Comparison of ENCODE assay signal across 15 cellular contexts in the genomic region with DNA sequence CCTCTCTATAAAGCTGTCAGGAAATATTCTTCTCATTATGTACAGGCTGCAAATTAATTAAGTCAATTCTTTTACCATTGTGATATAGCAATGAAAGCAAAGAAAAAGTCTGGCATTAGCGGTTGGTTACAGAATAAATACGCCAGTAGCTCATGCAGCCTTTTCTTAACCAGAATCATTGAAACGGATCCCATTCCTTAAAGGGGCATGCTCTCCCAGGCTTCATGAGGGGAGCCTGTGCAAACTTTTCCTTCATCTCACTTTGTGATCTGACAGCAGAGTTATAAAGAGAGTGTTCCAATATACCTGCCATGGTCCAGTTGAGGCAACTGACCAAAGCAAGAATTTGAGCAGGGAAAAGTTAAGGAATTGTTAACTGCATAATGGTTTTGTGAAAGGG.
DNase-seq lines count a peak whose midpoint lies in the region; ATAC-seq and TF ChIP-seq lines count a peak whose summit lies in the region.
"Had no signal": no experiment of that assay in that cellular context is flagged by ENCODE, and none has a peak within 500 bp of the region (broad histone marks: within the 10 kb centered on the region; RNA-seq: fewer than 3 reads in every experiment).

No MANE protein-coding gene starts in this region.

- H3K4me1 Mint-ChIP-seq in mesothelial cell of epicardium = peaks cover 12% of the 10 kb centered on the region

- H3K4me3 Mint-ChIP-seq in mesothelial cell of epicardium = peak overlapping the region; percentile 15

- no peaks in the 10 kb centered on the region for H3K27me3 Mint-ChIP-seq in mesothelial cell of epicardium (ENCODE audit: low read depth)

- peaks cover 6% of the 10 kb centered on the region; the same call in 1 of the 2 replicates for H3K4me1 ChIP-seq in HUES64 (ENCODE audit: insufficient read depth, low read length)
- H3K4me1 ChIP-seq in subcutaneous abdominal adipose tissue (ENCODE audit: control insufficient read depth in 5 of 5, insufficient read depth in 5 of 5, low read length in 5 of 5) = peaks cover 0 to 9% (median 6%) of the 10 kb centered on the region in 5 donors
- H3K4me1 ChIP-seq: BLaER1, gastroesophageal sphincter, SJSA1 had no signal

- DNase-seq in epithelial cell of proximal tubule (ENCODE audit: low read depth) = no peak
- DNase-seq in mesothelial cell of epicardium (ENCODE audit: low spot score in 2 of 2, unreplicated experiment in 2 of 2) = no peak
- no peak for DNase-seq in anterior cingulate cortex (lab: John Stamatoyannopoulos, UW)
- DNase-seq in NCI-H510A treated with DMSO at 0.1 percent for 48 hours (lab: John Stamatoyannopoulos, UW) = no peak
- DNase-seq: GF-D8 had no signal

- H3K27me3 ChIP-seq in HUES64 (ENCODE audit: insufficient read depth, low read length) (no peaks in the 10 kb centered on the region), subcutaneous abdominal adipose tissue (ENCODE audit: control insufficient read depth in 5 of 5, insufficient read depth in 4 of 5, low read length in 5 of 5) (no peaks in the 10 kb centered on the region)
- H3K27me3 ChIP-seq: BLaER1, gastroesophageal sphincter, SJSA1, thyroid gland had no signal

- no peak overlapping the region for H3K27ac Mint-ChIP-seq in mesothelial cell of epicardium

- 81% methylated on average over 3 of the region's 3 CpGs for WGBS in HUES64

- no peak overlapping the region for H3K27ac ChIP-seq in HUES64 (ENCODE audit: low read depth, low read length)
- H3K27ac ChIP-seq in subcutaneous abdominal adipose tissue (ENCODE audit: low read depth, low read length) = no peak overlapping the region
- H3K27ac ChIP-seq: BLaER1, gastroesophageal sphincter, HL-60, SJSA1, thyroid gland had no signal

- H3K36me3 ChIP-seq in HUES64 (ENCODE audit: insufficient read depth, low read length) (no peaks in the 10 kb centered on the region), subcutaneous abdominal adipose tissue (ENCODE audit: control insufficient read depth in 5 of 5, insufficient read depth in 5 of 5, low read length in 5 of 5) (no peaks in the 10 kb centered on the region)
- H3K36me3 ChIP-seq: BLaER1, gastroesophageal sphincter, SJSA1, thyroid gland had no signal

- H3K4me3 ChIP-seq in HUES64 (ENCODE audit: low read length) = peak overlapping the region; percentile 40
- peak overlapping the region; percentile 42 for H3K4me3 ChIP-seq in epithelial cell of proximal tubule (ENCODE audit: low read depth, low read length)
- peak overlapping the region; percentile 43 to 82 (median 58) for H3K4me3 ChIP-seq in subcutaneous abdominal adipose tissue (ENCODE audit: low read depth in 1 of 5, low read length in 5 of 5)
- H3K4me3 ChIP-seq: BLaER1, SJSA1, thyroid gland had no signal

- ATAC-seq in GM18498 (IDR thresholded peaks at IDR 0.05; ENCODE audit: unreplicated experiment) (no peak), HG03469 (IDR thresholded peaks at IDR 0.05; ENCODE audit: unreplicated experiment) (no peak)
- ATAC-seq: activated CD4-positive, CD25-positive, alpha-beta regulatory T cell treated with anti-CD3 and anti-CD28 coated beads, Interleukin-2, amount 50 U/mL, for 24 hours; gastroesophageal sphincter had no signal

- H3K36me3 Mint-ChIP-seq in mesothelial cell of epicardium = no peaks in the 10 kb centered on the region

- 0 out of 2 replicates have a peak overlapping the region, but pooled peaks have one; percentile 45 for H3K9ac ChIP-seq in HUES64 (ENCODE audit: low read depth, low read length)
- H3K9ac ChIP-seq in subcutaneous abdominal adipose tissue (ENCODE audit: low read length in 5 of 5) = peak overlapping the region in 1 of 5 donors; percentile 2
- H3K9ac ChIP-seq: BLaER1 had no signal

- TF ChIP-seq CTCF in epithelial cell of proximal tubule (conservative IDR thresholded peaks at IDR 0.05; ENCODE audit: low read depth, low read length) (no peak), mesothelial cell of epicardium (IDR thresholded peaks at IDR 0.05; ENCODE audit: unreplicated experiment) (no peak)

- no peaks in the 10 kb centered on the region for H3K9me3 Mint-ChIP-seq in mesothelial cell of epicardium

- H3K9me3 ChIP-seq in HUES64 (ENCODE audit: insufficient read depth, low read depth, low read length) (no peaks in the 10 kb centered on the region), subcutaneous abdominal adipose tissue (ENCODE audit: control insufficient read depth in 5 of 5, low read length in 5 of 5) (no peaks in the 10 kb centered on the region)
- H3K9me3 ChIP-seq: BLaER1, gastroesophageal sphincter, SJSA1, thyroid gland had no signal
